ENCODE assay signal across 1 cellular context in genomic region chr7:127776776-127777390, GRCh38.
TF ChIP-seq lines count a peak whose summit lies in the region.

No MANE protein-coding gene starts in this region.

TF ChIP-seq in IMR-90, 13 proteins besides CTCF, POLR2A, EP300 and RAD21:
- TF ChIP-seq MAFK (IDR thresholded peaks at IDR 0.05; ENCODE audit: low read depth, low read length) (no peak), BHLHE40 (IDR thresholded peaks at IDR 0.05; ENCODE audit: low read depth, low read length) (0 out of 2 replicates have a peak, but pooled peaks have one; percentile 10)
